17 cellular contexts compared by ENCODE assay signal in genomic region chr2:168567840-168568239, GRCh38.
"Had no signal": no experiment of that assay in that cellular context is flagged by ENCODE, and none has a peak within 500 bp of the region (broad histone marks: within the 10 kb centered on the region; RNA-seq: fewer than 3 reads in every experiment).

No MANE protein-coding gene starts in this region.

- H3K9me3 Mint-ChIP-seq: activated naive CD4-positive, alpha-beta T cell treated with anti-CD3 and anti-CD28 coated beads for 36 hours; activated T-helper 17 cell treated with anti-CD3 and anti-CD28 coated beads, Interleukin-2, amount 50 U/mL, for 72 hours; central memory CD8-positive, alpha-beta T cell; endodermal cell; nephron progenitor cell; stimulated activated naive CD8-positive, alpha-beta T cell treated with anti-CD3 and anti-CD28 coated beads, Interleukin-15, Interleukin-2, amounts not matched to agents 100 ng/mL and 50 ng/mL, for 24 hours had no signal

- H3K4me1 ChIP-seq: prostate gland had no signal

- H3K4me3 ChIP-seq: prostate gland, sigmoid colon, thoracic aorta had no signal

- H3K9me3 ChIP-seq: prostate gland, sigmoid colon, thoracic aorta had no signal

- H3K27ac Mint-ChIP-seq: activated naive CD4-positive, alpha-beta T cell treated with anti-CD3 and anti-CD28 coated beads for 36 hours; activated T-helper 17 cell treated with anti-CD3 and anti-CD28 coated beads, Interleukin-2, amount 50 U/mL, for 72 hours; endodermal cell; nephron progenitor cell; stimulated activated naive CD8-positive, alpha-beta T cell treated with anti-CD3 and anti-CD28 coated beads, Interleukin-15, Interleukin-2, amounts not matched to agents 100 ng/mL and 50 ng/mL, for 24 hours; T-cell had no signal

- H3K4me3 Mint-ChIP-seq: activated naive CD4-positive, alpha-beta T cell treated with anti-CD3 and anti-CD28 coated beads for 36 hours; activated T-helper 17 cell treated with anti-CD3 and anti-CD28 coated beads, Interleukin-2, amount 50 U/mL, for 72 hours; central memory CD8-positive, alpha-beta T cell; endodermal cell; nephron progenitor cell; stimulated activated naive CD8-positive, alpha-beta T cell treated with anti-CD3 and anti-CD28 coated beads, Interleukin-15, Interleukin-2, amounts not matched to agents 100 ng/mL and 50 ng/mL, for 24 hours; T-cell had no signal

- H3K4me1 Mint-ChIP-seq: central memory CD8-positive, alpha-beta T cell had no signal

- H3K27me3 Mint-ChIP-seq: activated T-helper 17 cell treated with anti-CD3 and anti-CD28 coated beads, Interleukin-2, amount 50 U/mL, for 72 hours; central memory CD8-positive, alpha-beta T cell; stimulated activated naive CD8-positive, alpha-beta T cell treated with anti-CD3 and anti-CD28 coated beads, Interleukin-15, Interleukin-2, amounts not matched to agents 100 ng/mL and 50 ng/mL, for 24 hours; T-cell had no signal

- DNase-seq: activated CD4-positive, alpha-beta T cell treated with anti-CD3 and anti-CD28 coated beads for 48 hours; activated naive CD4-positive, alpha-beta T cell treated with anti-CD3 and anti-CD28 coated beads for 36 hours; activated T-cell treated with anti-CD3 and anti-CD28 coated beads for 4 hours; endodermal cell; erythroblast; left colon; nephron progenitor cell; sigmoid colon; stimulated activated CD4-positive, alpha-beta T cell treated with anti-CD3 and anti-CD28 coated beads, Interleukin-2, amount 100 ng/mL, for 48 hours; stimulated activated CD8-positive, alpha-beta memory T cell treated with anti-CD3 and anti-CD28 coated beads, Interleukin-4, amount 100 ng/mL, for 48 hours; T-cell; T1000 had no signal

- H3K36me3 ChIP-seq: prostate gland, sigmoid colon, thoracic aorta had no signal

- H3K27ac ChIP-seq: prostate gland, thoracic aorta had no signal

- H3K27me3 ChIP-seq: sigmoid colon had no signal
